Comparison of ENCODE assay signal across 8 cellular contexts in genomic region chr2:177553176-177553909, GRCh38.
DNase-seq lines count a peak whose midpoint lies in the region; ATAC-seq and TF ChIP-seq lines count a peak whose summit lies in the region.

No MANE protein-coding gene starts in this region.

- in situ Hi-C loops in gastrocnemius medialis (cut with MboI; ENCODE audit: low sequenced_read_pairs in 4 of 4) = loop anchor here in 1 of 4 donors (10.0 kb wide), 1 partner anchor 71 kb away; no protein-coding TSS in a partner anchor

- ATAC-seq in gastrocnemius medialis = peak in 1 of 2 donors; percentile 12
- ATAC-seq in GM21723 (IDR thresholded peaks at IDR 0.05; ENCODE audit: unreplicated experiment) = no peak
- no peak for ATAC-seq in HG03432 (IDR thresholded peaks at IDR 0.05; ENCODE audit: unreplicated experiment)

- peak overlapping the region; percentile 91 for H3K4me3 Mint-ChIP-seq in activated T-helper 2 cell treated with anti-CD3 and anti-CD28 coated beads, Interferon-gamma antibody, Interleukin-2, Interleukin-4, amounts not matched to agents 10 μg/mL and 5 μg/mL and 100 μg/mL, durations not matched to agents 14 hours and 24 hours and 36 hours (ENCODE audit: low read depth)

- no peaks in the 10 kb centered on the region for H3K36me3 Mint-ChIP-seq in activated T-helper 2 cell treated with anti-CD3 and anti-CD28 coated beads, Interferon-gamma antibody, Interleukin-2, Interleukin-4, amounts not matched to agents 10 μg/mL and 5 μg/mL and 100 μg/mL, durations not matched to agents 14 hours and 24 hours and 36 hours (ENCODE audit: low read depth)

- H3K4me1 ChIP-seq in HUES6 (ENCODE audit: control insufficient read depth, insufficient read depth, low read length) = no peaks in the 10 kb centered on the region
- H3K4me1 ChIP-seq in gastrocnemius medialis = peaks cover 5% of the 10 kb centered on the region in 2 donors

- H3K9me3 Mint-ChIP-seq in activated T-helper 2 cell treated with anti-CD3 and anti-CD28 coated beads, Interferon-gamma antibody, Interleukin-2, Interleukin-4, amounts not matched to agents 10 μg/mL and 5 μg/mL and 100 μg/mL, durations not matched to agents 14 hours and 24 hours and 36 hours = no peaks in the 10 kb centered on the region

- H3K9me3 ChIP-seq in HUES6 (ENCODE audit: control insufficient read depth, insufficient read depth, low read depth, low read length) (peaks cover 14% of the 10 kb centered on the region), gastrocnemius medialis (no peaks in the 10 kb centered on the region)

- peak overlapping the region; percentile 98 for H3K9ac ChIP-seq in HUES6 (ENCODE audit: low read length)

- intact Hi-C loops in activated T-helper 2 cell treated with anti-CD3 and anti-CD28 coated beads, Interferon-gamma antibody, Interleukin-2, Interleukin-4, amounts not matched to agents 10 μg/mL and 5 μg/mL and 100 μg/mL, durations not matched to agents 14 hours and 24 hours and 36 hours (cut with micrococcal nuclease) = loop anchor here (1.0 to 5.0 kb wide), 4 partner anchors 65 to 341 kb away; partner anchors contain the start of genes AGPS and HNRNPA3
- intact Hi-C loops in gastrocnemius medialis (cut with DNase I; ENCODE audit: low total_unique reads) = loop anchor here (1.0 kb wide), 1 partner anchor 66 kb away; no protein-coding TSS in a partner anchor

- DNase-seq in activated T-helper 2 cell treated with anti-CD3 and anti-CD28 coated beads, Interferon-gamma antibody, Interleukin-2, Interleukin-4, amounts not matched to agents 10 μg/mL and 5 μg/mL and 100 μg/mL, durations not matched to agents 14 hours and 24 hours and 36 hours (ENCODE audit: low spot score) = no peak
- DNase-seq in hepatic stellate cell (ENCODE audit: low spot score) (peak; percentile 15), gastrocnemius medialis (no peak), NCI-H1930 (lab: John Stamatoyannopoulos, UW) (no peak)

- no peak for TF ChIP-seq CTCF in C4-2B (conservative IDR thresholded peaks at IDR 0.05)
- no peak for TF ChIP-seq CTCF in gastrocnemius medialis (IDR thresholded peaks at IDR 0.05 in 4 of 5, conservative IDR thresholded peaks at IDR 0.05 in 1 of 5)

- H3K27me3 ChIP-seq in HUES6 (ENCODE audit: control insufficient read depth, insufficient read depth, low read length) = no peaks in the 10 kb centered on the region
- H3K27me3 ChIP-seq in gastrocnemius medialis = no peaks in the 10 kb centered on the region

- no peak for TF ChIP-seq POLR2A in gastrocnemius medialis (IDR thresholded peaks at IDR 0.05)

- H3K27ac ChIP-seq in C4-2B = peak overlapping the region; percentile 89
- H3K27ac ChIP-seq in HUES6 (ENCODE audit: low read depth, low read length) = peak overlapping the region; percentile 99
- H3K27ac ChIP-seq in gastrocnemius medialis = peak overlapping the region; percentile 95 to 97 (median 96)

- H3K4me1 Mint-ChIP-seq in activated T-helper 2 cell treated with anti-CD3 and anti-CD28 coated beads, Interferon-gamma antibody, Interleukin-2, Interleukin-4, amounts not matched to agents 10 μg/mL and 5 μg/mL and 100 μg/mL, durations not matched to agents 14 hours and 24 hours and 36 hours (ENCODE audit: low read depth) = peaks cover 10% of the 10 kb centered on the region

- H3K36me3 ChIP-seq in HUES6 (ENCODE audit: control insufficient read depth, insufficient read depth, low read length) = no peaks in the 10 kb centered on the region
- H3K36me3 ChIP-seq in gastrocnemius medialis = no peaks in the 10 kb centered on the region

- H3K4me3 ChIP-seq in HUES6 (ENCODE audit: low read depth, low read length) (peak overlapping the region; percentile 99), gastrocnemius medialis (peak overlapping the region; percentile 80 to 89 (median 82))

- peak overlapping the region; percentile 97 for H3K27ac Mint-ChIP-seq in activated T-helper 2 cell treated with anti-CD3 and anti-CD28 coated beads, Interferon-gamma antibody, Interleukin-2, Interleukin-4, amounts not matched to agents 10 μg/mL and 5 μg/mL and 100 μg/mL, durations not matched to agents 14 hours and 24 hours and 36 hours

- peaks cover 1% of the 10 kb centered on the region for H3K27me3 Mint-ChIP-seq in activated T-helper 2 cell treated with anti-CD3 and anti-CD28 coated beads, Interferon-gamma antibody, Interleukin-2, Interleukin-4, amounts not matched to agents 10 μg/mL and 5 μg/mL and 100 μg/mL, durations not matched to agents 14 hours and 24 hours and 36 hours (ENCODE audit: low read depth)
